8 cellular contexts compared by ENCODE assay signal in genomic region chr5:17217421-17218352, GRCh38. TPM values are rescaled to one million over a fixed set of nuclear protein-coding genes. Genes with fewer than 3 reads are reported as not detected.
DNase-seq lines count a peak whose midpoint lies in the region; ATAC-seq, FAIRE-seq and TF ChIP-seq lines count a peak whose summit lies in the region.

TSS of gene BASP1 (plus strand) at chr5:17217631. CDS start at chr5:17275217, 57,586 bp downstream.

- CTCF ChIA-PET in A549 (lab: Yijun Ruan, JAX), result interaction anchor here (0.8 to 6.1 kb wide), 17 partner anchors 33 to 1101 kb away, joined by 3 to 125 read pairs (median 9); no protein-coding TSS in a partner anchor

- peak within 1 kb of the TSS; percentile 51 for H3K27ac Mint-ChIP-seq in activated T-cell treated with anti-CD3 and anti-CD28 coated beads, Interleukin-2, amount 50 U/mL, for 72 hours
- peak within 1 kb of the TSS; percentile 57 for H3K27ac Mint-ChIP-seq in nephron progenitor cell

- H3K9me3 ChIP-seq in A549 (no peaks in the 10 kb centered on the region), vagina (no peaks in the 10 kb centered on the region)

- DNase-seq in A549 (ENCODE audit: low read depth in 1 of 2, low spot score in 1 of 2) (peak; percentile 60 to 91), NCI-H446 (lab: John Stamatoyannopoulos, UW) (peak; percentile 69 to 90), frontal cortex (ENCODE audit: low spot score in 2 of 2) (peak; percentile 74 to 76), nephron progenitor cell (peak; percentile 89), vagina (ENCODE audit: extremely low spot score in 2 of 2) (no peak)
- DNase-seq in activated T-cell treated with anti-CD3 and anti-CD28 coated beads, Interleukin-2, amount 50 U/mL, for 72 hours, result peak; percentile 16 to 35

- intact Hi-C loops in vagina (cut with DNase I), result loop anchor here (5.0 kb wide), 1 partner anchor 1090 kb away; no protein-coding TSS in a partner anchor

- H3K4me3 ChIP-seq in A549, result peak within 1 kb of the TSS; percentile 95
- peak within 1 kb of the TSS; percentile 63 to 68 for H3K4me3 ChIP-seq in vagina

- peak in 1 of 2 experiments; percentile 55; a peak in 1 of 5 replicates for TF ChIP-seq EP300 in A549 (IDR thresholded peaks at IDR 0.05)

- peak in 1 of 2 experiments; percentile 53; a peak in 2 of 5 replicates for TF ChIP-seq RAD21 in A549 (conservative IDR thresholded peaks at IDR 0.05 in 1 of 2, IDR thresholded peaks at IDR 0.05 in 1 of 2)

- peaks cover 2% of the 10 kb centered on the region in 2 donors for H3K36me3 Mint-ChIP-seq in activated T-cell treated with anti-CD3 and anti-CD28 coated beads, Interleukin-2, amount 50 U/mL, for 72 hours (ENCODE audit: insufficient read depth in 2 of 2)
- H3K36me3 Mint-ChIP-seq in nephron progenitor cell (ENCODE audit: low read depth), result peaks cover 15% of the 10 kb centered on the region

- 1% methylated on average over 28 of the region's 93 CpGs for WGBS in A549 (ENCODE audit: missing lambda C conversion rate)

- H3K4me1 ChIP-seq in A549 (peaks cover 56% of the 10 kb centered on the region), vagina (peaks cover 16% of the 10 kb centered on the region)

- H3K4me2 ChIP-seq in A549, result peak within 1 kb of the TSS; percentile 84

- peaks cover 16% of the 10 kb centered on the region for H3K4me1 Mint-ChIP-seq in activated T-cell treated with anti-CD3 and anti-CD28 coated beads, Interleukin-2, amount 50 U/mL, for 72 hours (ENCODE audit: low read depth)
- H3K4me1 Mint-ChIP-seq in nephron progenitor cell, result peaks cover 41% of the 10 kb centered on the region

- peaks cover 38% of the 10 kb centered on the region for H3K27me3 Mint-ChIP-seq in activated T-cell treated with anti-CD3 and anti-CD28 coated beads, Interleukin-2, amount 50 U/mL, for 72 hours (ENCODE audit: low read depth)
- H3K27me3 Mint-ChIP-seq in nephron progenitor cell (ENCODE audit: low read depth, poor library complexity), result peaks cover 11% of the 10 kb centered on the region

- H3K4me3 Mint-ChIP-seq in activated T-cell treated with anti-CD3 and anti-CD28 coated beads, Interleukin-2, amount 50 U/mL, for 72 hours, result peak within 1 kb of the TSS; percentile 64 to 71
- peak within 1 kb of the TSS; percentile 95 for H3K4me3 Mint-ChIP-seq in nephron progenitor cell

- H3K9me3 Mint-ChIP-seq in activated T-cell treated with anti-CD3 and anti-CD28 coated beads, Interleukin-2, amount 50 U/mL, for 72 hours, result no peaks in the 10 kb centered on the region
- H3K9me3 Mint-ChIP-seq in nephron progenitor cell, result no peaks in the 10 kb centered on the region

- no peak for TF ChIP-seq CTCF in A549 (IDR thresholded peaks at IDR 0.05)
- TF ChIP-seq CTCF in nephron progenitor cell (IDR thresholded peaks at IDR 0.05), result no peak
- no peak for TF ChIP-seq CTCF in vagina (IDR thresholded peaks at IDR 0.05)

- POLR2A ChIA-PET in A549 (lab: Yijun Ruan, JAX), result interaction anchor here (0.6 to 2.2 kb wide), 15 partner anchors 15 to 1064 kb away, joined by 3 to 16 read pairs (median 4); no protein-coding TSS in a partner anchor

- no peak for FAIRE-seq in A549 (lab: Jason Lieb, UNC)
- FAIRE-seq in frontal cortex (lab: Jason Lieb, UNC), result no peak

- H3K27me3 ChIP-seq in vagina, result no peaks in the 10 kb centered on the region

- peak; percentile 96 for TF ChIP-seq POLR2A in A549 (IDR thresholded peaks at IDR 0.05; ENCODE audit: low read length)
- peak in 1 of 2 donors; percentile 39 for TF ChIP-seq POLR2A in vagina (IDR thresholded peaks at IDR 0.05)

- ATAC-seq in A549 (peak; percentile 38 to 58), GM18498 (IDR thresholded peaks at IDR 0.05; ENCODE audit: unreplicated experiment) (peak; percentile 49), HG02943 (IDR thresholded peaks at IDR 0.05; ENCODE audit: low read depth, unreplicated experiment) (peak; percentile 23)
- peak; percentile 41 to 46 for ATAC-seq in activated T-cell treated with anti-CD3 and anti-CD28 coated beads, Interleukin-2, amount 50 U/mL, for 72 hours (replicated peaks in 1 of 2)

- no peaks in the 10 kb centered on the region for H3K36me3 ChIP-seq in vagina

- H3K27ac ChIP-seq in A549 (peak within 1 kb of the TSS; percentile 98), vagina (peak within 1 kb of the TSS; percentile 77)

TF ChIP-seq in A549, 52 proteins besides CTCF, POLR2A, EP300 and RAD21:
- peak; percentile 85 to 98 for TF ChIP-seq JUN (IDR thresholded peaks at IDR 0.05)
- TF ChIP-seq BCL3 (IDR thresholded peaks at IDR 0.05), result peak; percentile 93
- peak; percentile 54 for TF ChIP-seq SMC3 (IDR thresholded peaks at IDR 0.05)
- no peak for TF ChIP-seq FOXS1 (CRISPR knock-in tag; IDR thresholded peaks at IDR 0.05)
- TF ChIP-seq PHF8 (IDR thresholded peaks at IDR 0.05; ENCODE audit: borderline replicate concordance, low read depth), result 0 out of 2 replicates have a peak, but pooled peaks have one; percentile 6

RNA-seq across cellular contexts. Expression of gene BASP1, which starts in this region (rescaled TPM):
- polyA plus RNA-seq in A549 (2011; rRNA removed) (369 and 454 TPM in 2 replicates), A549 (2017; fragmentation: RNase III; extraction: RNeasy Plus Mini Kit Qiagen cat#74134 plus additional on column Dnase treatment) (381 to 414 TPM (median 391 TPM) in 3 replicates)
- polyA plus RNA-seq in A549 (2012; cell fraction: cytosol; rRNA removed), result 308 and 386 TPM in 2 replicates
- polyA plus RNA-seq in A549 (2012; cell fraction: nucleus; rRNA removed), result 121 and 135 TPM in 2 replicates
- 48.8 and 53.9 TPM in 2 replicates for polyA minus RNA-seq in A549 (2011; rRNA and poly(A)+ RNA removed)
- total RNA-seq in activated T-cell treated with anti-CD3 and anti-CD28 coated beads, Interleukin-2, amount 50 U/mL, for 72 hours, result 1 to 10 TPM; 1.2 to 1.8 TPM
- total RNA-seq in frontal cortex (411 TPM), vagina (46.4 TPM)

Comparison
In these comparisons a context has a peak if more than half of its experiments do, and no peak if none do; other contexts are left out.
1. RNA of gene BASP1 (total RNA-seq): 411 TPM in frontal cortex (single experiment) and 46.4 TPM in vagina (single experiment); 1.2 to 1.8 TPM in activated T-cell treated with anti-CD3 and anti-CD28 coated beads, Interleukin-2, amount 50 U/mL, for 72 hours; every median in the first group is over 10 times any median in the second.
2. DNase-seq: peak in A549 (2 of 2), NCI-H446 (2 of 2), activated T-cell treated with anti-CD3 and anti-CD28 coated beads, Interleukin-2, amount 50 U/mL, for 72 hours (2 of 2), frontal cortex (2 of 2) and nephron progenitor cell (single experiment); none in vagina (0 of 2).
3. Peak in every context shown above with its lines, with median percentiles within 50 percentile points of each other: ATAC-seq.